Comparison of ENCODE assay signal across 13 cellular contexts in genomic region chr7:94042381-94042780, GRCh38. TPM values are rescaled to one million over a fixed set of nuclear protein-coding genes. Genes with fewer than 3 reads are reported as not detected.
A peak's percentile ranks its signal among the peaks of the same experiment; 100 is the strongest.
DNase-seq lines count a peak whose midpoint lies in the region; ATAC-seq and TF ChIP-seq lines count a peak whose summit lies in the region.
"Had no signal": no experiment of that assay in that cellular context is flagged by ENCODE, and none has a peak within 500 bp of the region (broad histone marks: within the 10 kb centered on the region; RNA-seq: fewer than 3 reads in every experiment).

No MANE protein-coding gene starts in this region.

- DNase-seq in MV-4-11 (lab: John Stamatoyannopoulos, UW) (peak; percentile 44), thyroid gland (no peak)
- DNase-seq in activated CD8-positive, alpha-beta memory T cell treated with anti-CD3 and anti-CD28 coated beads, Interleukin-2, amount 50 U/mL, for 4 hours, result no peak
- no peak for DNase-seq in activated effector memory CD4-positive, alpha-beta T cell treated with Interleukin-2 at 50 U/mL for 16 hours
- no peak for DNase-seq in stimulated activated CD4-positive, alpha-beta T cell treated with anti-CD3 and anti-CD28 coated beads, Interleukin-2, amount 100 ng/mL, for 48 hours
- DNase-seq: CD8-positive, alpha-beta T cell; heart right ventricle; NCI-H1092 treated with DMSO at 0.1 percent for 48 hours; psoas muscle; stimulated activated CD4-positive, alpha-beta T cell treated with anti-CD3 and anti-CD28 coated beads, Interleukin-4, amount 100 ng/mL, for 4 hours had no signal

- TF ChIP-seq POLR2A in thyroid gland (IDR thresholded peaks at IDR 0.05), result no peak

- no peak for TF ChIP-seq CTCF in thyroid gland (IDR thresholded peaks at IDR 0.05)

- H3K4me3 ChIP-seq in thyroid gland (replicated peaks in 1 of 3), result no peak overlapping the region
- H3K4me3 ChIP-seq: heart right ventricle, psoas muscle had no signal

- H3K9me3 ChIP-seq in thyroid gland, result no peaks in the 10 kb centered on the region
- H3K9me3 ChIP-seq: psoas muscle had no signal

- ATAC-seq in GM18520 (IDR thresholded peaks at IDR 0.05; ENCODE audit: unreplicated experiment) (peak; percentile 70), GM21381 (IDR thresholded peaks at IDR 0.05; ENCODE audit: unreplicated experiment) (peak; percentile 79), HG03039 (IDR thresholded peaks at IDR 0.05; ENCODE audit: unreplicated experiment) (peak; percentile 66)
- ATAC-seq: CD8-positive, alpha-beta T cell; heart right ventricle; psoas muscle had no signal

- 79 to 90% methylated on average over 3 of the region's 3 CpGs for whole genome bisulfite sequencing in thyroid gland, 2 donors

- no peaks in the 10 kb centered on the region for H3K27me3 ChIP-seq in thyroid gland

- no peaks in the 10 kb centered on the region for H3K36me3 ChIP-seq in thyroid gland
- H3K36me3 ChIP-seq: heart right ventricle had no signal

- intact Hi-C loops in thyroid gland (cut with DNase I), result no loop called here

- no peak overlapping the region for H3K27ac ChIP-seq in thyroid gland
- H3K27ac ChIP-seq: heart right ventricle, psoas muscle had no signal

- no peaks in the 10 kb centered on the region for H3K4me1 ChIP-seq in thyroid gland
- H3K4me1 ChIP-seq: psoas muscle had no signal

RNA-seq across cellular contexts. Expression of gene BET1, which starts 38.2 kb away (rescaled TPM):
- 10 to 100 TPM; 21.6 to 45.5 (median 32.1) TPM for total RNA-seq in thyroid gland
